In the genomic region with DNA sequence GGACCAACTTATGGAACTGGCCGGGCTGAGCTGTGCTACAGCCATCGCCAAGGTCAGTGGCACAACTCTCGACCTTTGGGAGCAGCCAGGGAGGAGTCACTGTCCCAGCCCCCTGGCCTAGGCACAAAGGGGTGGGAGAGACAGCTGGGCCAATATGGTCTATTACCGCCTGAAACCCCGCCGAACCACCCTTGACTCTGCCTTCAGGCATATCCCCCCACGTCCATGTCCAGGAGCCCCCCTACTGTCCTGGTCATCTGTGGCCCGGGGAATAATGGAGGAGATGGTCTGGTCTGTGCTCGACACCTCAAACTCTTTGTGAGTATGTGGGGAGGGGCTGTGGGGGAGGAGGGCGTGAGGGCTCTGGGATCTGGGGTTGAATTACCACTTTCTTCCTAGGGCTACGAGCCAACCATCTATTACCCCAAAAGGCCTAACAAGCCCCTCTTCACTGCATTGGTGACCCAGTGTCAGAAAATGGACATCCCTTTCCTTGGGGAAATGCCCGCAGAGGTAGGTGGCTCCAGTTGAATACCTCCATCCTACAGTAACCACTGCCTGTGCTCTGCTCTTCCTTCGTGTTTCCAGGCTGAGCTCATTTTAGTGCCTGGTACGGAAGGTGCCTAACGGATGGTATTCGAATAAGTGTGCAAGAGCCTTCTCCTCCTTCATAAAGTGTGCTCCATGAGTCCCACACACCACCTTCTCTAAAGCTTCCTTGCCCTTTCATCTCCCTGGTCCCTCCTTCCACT, we compare ENCODE assay signal across 8 cellular contexts. TPM values are rescaled to one million over a fixed set of nuclear protein-coding genes. Genes with fewer than 3 reads are reported as not detected.
A peak's percentile ranks its signal among the peaks of the same experiment; 100 is the strongest.
DNase-seq lines count a peak whose midpoint lies in the region; ATAC-seq and TF ChIP-seq lines count a peak whose summit lies in the region.

No MANE protein-coding gene starts in this region.

- H3K9me3 Mint-ChIP-seq in HFFc6 (no peaks in the 10 kb centered on the region), activated B cell treated with CpG ODN at 0.5 μM for 24 hours (no peaks in the 10 kb centered on the region)
- H3K9me3 Mint-ChIP-seq in stimulated activated effector memory CD8-positive, alpha-beta T cell treated with anti-CD3 and anti-CD28 coated beads, Interleukin-12 subunit alpha, Interleukin-12 subunit beta, amount 100 ng/mL, for 72 hours = no peaks in the 10 kb centered on the region

- CTCF ChIA-PET in activated B cell treated with CpG ODN at 0.5 μM for 24 hours (lab: Charles Lee) = interaction anchor here (0.6 to 4.0 kb wide), 11 partner anchors 11 to 1511 kb away, joined by 3 to 18 read pairs (median 4); no protein-coding TSS in a partner anchor

- peaks cover 0 to 14% of the 10 kb centered on the region in 2 donors for H3K4me1 ChIP-seq in right atrium auricular region

- TF ChIP-seq CTCF in HFFc6 (IDR thresholded peaks at IDR 0.05) (no peak), activated B cell treated with CpG ODN at 0.5 μM for 24 hours (IDR thresholded peaks at IDR 0.05) (no peak), right atrium auricular region (IDR thresholded peaks at IDR 0.05) (no peak)

- H3K36me3 ChIP-seq in right atrium auricular region = peaks cover 27% of the 10 kb centered on the region

- intact Hi-C loops in activated B cell treated with CpG ODN at 0.5 μM for 24 hours (cut with micrococcal nuclease) (no loop called here), head of caudate nucleus (cut with DNase I) (loop anchor here (10.0 kb wide), 1 partner anchor 138 kb away; no protein-coding TSS in a partner anchor)

- peak overlapping the region; percentile 55 to 71 for H3K4me3 ChIP-seq in right atrium auricular region

- H3K27me3 ChIP-seq in right atrium auricular region = no peaks in the 10 kb centered on the region

- peak overlapping the region; percentile 84 to 86 for H3K27ac ChIP-seq in right atrium auricular region

- H3K27me3 Mint-ChIP-seq in HFFc6 (ENCODE audit: insufficient read depth) (no peaks in the 10 kb centered on the region; the same call in 1 of the 2 replicates), activated B cell treated with CpG ODN at 0.5 μM for 24 hours (no peaks in the 10 kb centered on the region)

- peaks cover 16% of the 10 kb centered on the region for H3K4me1 Mint-ChIP-seq in HFFc6 (ENCODE audit: low read depth)
- H3K4me1 Mint-ChIP-seq in activated B cell treated with CpG ODN at 0.5 μM for 24 hours = peaks cover 21% of the 10 kb centered on the region
- peaks cover 32% of the 10 kb centered on the region for H3K4me1 Mint-ChIP-seq in stimulated activated effector memory CD8-positive, alpha-beta T cell treated with anti-CD3 and anti-CD28 coated beads, Interleukin-12 subunit alpha, Interleukin-12 subunit beta, amount 100 ng/mL, for 72 hours

- peaks cover 11% of the 10 kb centered on the region; the same call in 1 of the 2 replicates for H3K36me3 Mint-ChIP-seq in HFFc6 (ENCODE audit: low read depth)
- H3K36me3 Mint-ChIP-seq in activated B cell treated with CpG ODN at 0.5 μM for 24 hours (ENCODE audit: low read depth) = peaks cover 37% of the 10 kb centered on the region
- H3K36me3 Mint-ChIP-seq in stimulated activated effector memory CD8-positive, alpha-beta T cell treated with anti-CD3 and anti-CD28 coated beads, Interleukin-12 subunit alpha, Interleukin-12 subunit beta, amount 100 ng/mL, for 72 hours = peaks cover 44% of the 10 kb centered on the region

- no peaks in the 10 kb centered on the region for H3K9me3 ChIP-seq in right atrium auricular region

- POLR2A ChIA-PET in activated B cell treated with CpG ODN at 0.5 μM for 24 hours (lab: Charles Lee) = interaction anchor here (1.0 to 2.7 kb wide), 12 partner anchors 9 to 379 kb away, joined by 3 to 44 read pairs (median 12); partner anchors contain the start of genes GPATCH4, IQGAP3, MEF2D and PMF1

- DNase-seq in HFFc6 (no peak), activated B cell treated with CpG ODN at 0.5 μM for 24 hours (no peak), right atrium auricular region (ENCODE audit: low spot score) (no peak), head of caudate nucleus (no peak)
- peak in 1 of 2 donors; percentile 55 for DNase-seq in stimulated activated effector memory CD8-positive, alpha-beta T cell treated with anti-CD3 and anti-CD28 coated beads, Interleukin-12 subunit alpha, Interleukin-12 subunit beta, amount 100 ng/mL, for 72 hours (ENCODE audit: low spot score in 2 of 2)

- H3K4me3 Mint-ChIP-seq in HFFc6 = peak overlapping the region; percentile 89
- peak overlapping the region; percentile 90 for H3K4me3 Mint-ChIP-seq in activated B cell treated with CpG ODN at 0.5 μM for 24 hours
- H3K4me3 Mint-ChIP-seq in stimulated activated effector memory CD8-positive, alpha-beta T cell treated with anti-CD3 and anti-CD28 coated beads, Interleukin-12 subunit alpha, Interleukin-12 subunit beta, amount 100 ng/mL, for 72 hours = peak overlapping the region; percentile 68

- H3K27ac Mint-ChIP-seq in HFFc6 (peak overlapping the region; percentile 48), activated B cell treated with CpG ODN at 0.5 μM for 24 hours (peak overlapping the region; percentile 81)
- H3K27ac Mint-ChIP-seq in stimulated activated effector memory CD8-positive, alpha-beta T cell treated with anti-CD3 and anti-CD28 coated beads, Interleukin-12 subunit alpha, Interleukin-12 subunit beta, amount 100 ng/mL, for 72 hours = peak overlapping the region; percentile 81

- ATAC-seq in activated B cell treated with CpG ODN at 0.5 μM for 24 hours (ENCODE audit: low read depth) (no peak), GM19351 (IDR thresholded peaks at IDR 0.05; ENCODE audit: unreplicated experiment) (no peak), HG03139 (IDR thresholded peaks at IDR 0.05; ENCODE audit: unreplicated experiment) (no peak)
- ATAC-seq in stimulated activated effector memory CD8-positive, alpha-beta T cell treated with anti-CD3 and anti-CD28 coated beads, Interleukin-12 subunit alpha, Interleukin-12 subunit beta, amount 100 ng/mL, for 72 hours = no peak
- ATAC-seq in activated CD4-positive, CD25-positive, alpha-beta regulatory T cell treated with anti-CD3 and anti-CD28 coated beads, Interleukin-2, amount 50 U/mL, for 24 hours = no peak

RNA-seq across cellular contexts. Expression of gene NAXE, which starts 0.8 kb away (rescaled TPM):
- 10 to 100 TPM; 73.9 to 83.9 (median 76.7) TPM for total RNA-seq in HFFc6 (2021; fragmentation: NEBNext Ultra II Directional; extraction: Animal tissue kit (Norgen Biotek cat#: 25700))
- 75.6 and 84.5 TPM in 2 replicates for total RNA-seq in activated B cell treated with CpG ODN at 0.5 μM for 24 hours
- 10 to 100 TPM; 85.3 to 96.3 TPM for total RNA-seq in right atrium auricular region

RNA-seq across cellular contexts. Expression of gene GPATCH4, which starts 8.9 kb away (rescaled TPM):
- 10 to 100 TPM; 25.0 to 35.8 (median 32.7) TPM for total RNA-seq in HFFc6 (2021; fragmentation: NEBNext Ultra II Directional; extraction: Animal tissue kit (Norgen Biotek cat#: 25700))
- total RNA-seq in activated B cell treated with CpG ODN at 0.5 μM for 24 hours (64.6 and 71.8 TPM in 2 replicates), right atrium auricular region (10 to 100 TPM; 12.7 to 14.3 TPM)

RNA-seq across cellular contexts. Expression of gene TTC24, which starts 12.8 kb away (rescaled TPM):
- total RNA-seq in HFFc6 (2021; fragmentation: NEBNext Ultra II Directional; extraction: Animal tissue kit (Norgen Biotek cat#: 25700)) = not detected
- 19.6 TPM in 2 replicates for total RNA-seq in activated B cell treated with CpG ODN at 0.5 μM for 24 hours
- total RNA-seq in right atrium auricular region = not detected

RNA-seq across cellular contexts. Expression of gene IQGAP3, which starts 20.0 kb away (rescaled TPM):
- total RNA-seq in HFFc6 (2021; fragmentation: NEBNext Ultra II Directional; extraction: Animal tissue kit (Norgen Biotek cat#: 25700)) = 10 to 100 TPM; 13.9 to 33.3 (median 29.0) TPM
- 0.22 and 0.29 TPM in 2 replicates for total RNA-seq in activated B cell treated with CpG ODN at 0.5 μM for 24 hours
- total RNA-seq in right atrium auricular region = 1 to 10 TPM in 1 of 2 donors, not detected in 1; 1.0 TPM

RNA-seq across cellular contexts. Expression of gene HAPLN2, which starts 26.9 kb away (rescaled TPM):
- total RNA-seq in HFFc6 (2021; fragmentation: NEBNext Ultra II Directional; extraction: Animal tissue kit (Norgen Biotek cat#: 25700)) = not detected
- total RNA-seq in activated B cell treated with CpG ODN at 0.5 μM for 24 hours = not detected in 2 replicates
- total RNA-seq in right atrium auricular region = 1 to 10 TPM; 1.2 to 1.8 TPM

Comparison
In these comparisons a context has a peak if more than half of its experiments do, and no peak if none do; other contexts are left out.
1. RNA of gene TTC24, which starts 12.8 kb away (total RNA-seq): 19.6 TPM in activated B cell treated with CpG ODN at 0.5 μM for 24 hours; not detected in HFFc6 and not detected in right atrium auricular region; every median in the first group is over 10 times any median in the second.
2. Peak in every context shown above with its lines, with median percentiles within 50 percentile points of each other: H3K27ac Mint-ChIP-seq and H3K4me3 Mint-ChIP-seq.